Comparison of ENCODE assay signal across 8 cellular contexts in genomic region chr6:125956506-125957390, GRCh38. TPM values are rescaled to one million over a fixed set of nuclear protein-coding genes. Genes with fewer than 3 reads are reported as not detected.
DNase-seq lines count a peak whose midpoint lies in the region; ATAC-seq and TF ChIP-seq lines count a peak whose summit lies in the region.

Gene HINT3, plus strand, starts transcription at chr6:125956770. Its CDS starts 208 bp downstream, at chr6:125956978.

- H3K27ac ChIP-seq in angular gyrus (ENCODE audit: low read depth, low read length) (peak within 1 kb of the TSS; percentile 97), prostate gland (peak within 1 kb of the TSS; percentile 93 to 95), urinary bladder (ENCODE audit: low read depth) (peak within 1 kb of the TSS; percentile 92)

- H3K4me1 ChIP-seq in prostate gland (replicated peaks): no peaks in the 10 kb centered on the region
- H3K4me1 ChIP-seq in urinary bladder (ENCODE audit: insufficient read depth): peaks cover 3% of the 10 kb centered on the region

- ATAC-seq in GM18498 (IDR thresholded peaks at IDR 0.05; ENCODE audit: unreplicated experiment) (peak; percentile 94), HG02938 (IDR thresholded peaks at IDR 0.05; ENCODE audit: unreplicated experiment) (peak; percentile 89), T-helper 17 cell (peak; percentile 89), left ventricle myocardium superior (peak; percentile 97)

- H3K36me3 Mint-ChIP-seq in T-helper 17 cell (ENCODE audit: low read depth): peaks cover 5% of the 10 kb centered on the region

- H3K4me3 ChIP-seq in prostate gland (peak within 1 kb of the TSS; percentile 81 to 91), urinary bladder (ENCODE audit: low read depth, low read length) (peak within 1 kb of the TSS; percentile 79)

- H3K9me3 ChIP-seq in T-helper 17 cell (ENCODE audit: control insufficient read depth, low read length, poor library complexity, severe bottlenecking): no peaks in the 10 kb centered on the region
- no peaks in the 10 kb centered on the region for H3K9me3 ChIP-seq in prostate gland

- H3K4me1 Mint-ChIP-seq in T-helper 17 cell: peaks cover 18% of the 10 kb centered on the region

- H3K4me3 Mint-ChIP-seq in T-helper 17 cell: no peak within 1 kb of the TSS

- peak; percentile 63 for TF ChIP-seq POLR2A in prostate gland (IDR thresholded peaks at IDR 0.05)

- H3K36me3 ChIP-seq in prostate gland (no peaks in the 10 kb centered on the region), urinary bladder (ENCODE audit: insufficient read depth) (peaks cover 3% of the 10 kb centered on the region)

- WGBS in prostate gland: under 1% methylated on average over 57 of the region's 82 CpGs
- under 1% methylated on average over 82 of the region's 82 CpGs for WGBS in urinary bladder

- no peak within 1 kb of the TSS for H3K27ac Mint-ChIP-seq in T-helper 17 cell

- intact Hi-C loops in left ventricle myocardium superior (cut with micrococcal nuclease): loop anchor here (5.0 kb wide), 1 partner anchor 174 kb away; no protein-coding TSS in a partner anchor
- intact Hi-C loops in prostate gland (cut with DNase I): loop anchor here (2.0 to 10.0 kb wide), 4 partner anchors 99 to 802 kb away; partner anchors contain the start of genes HDDC2 and TPD52L1

- no peaks in the 10 kb centered on the region for H3K27me3 ChIP-seq in prostate gland (replicated peaks; ENCODE audit: insufficient read depth)

- peaks cover 18% of the 10 kb centered on the region for H3K27me3 Mint-ChIP-seq in T-helper 17 cell

- peak; percentile 94 to 99 (median 98) for TF ChIP-seq CTCF in prostate gland (IDR thresholded peaks at IDR 0.05)

- DNase-seq in NCI-H1694 treated with DMSO at 0.1 percent for 48 hours (lab: John Stamatoyannopoulos, UW) (peak; percentile 91), T-helper 17 cell (peak; percentile 95 to 99 (median 98)), left ventricle myocardium superior (peak; percentile 99), prostate gland (ENCODE audit: low spot score) (peak; percentile 96)

RNA-seq across cellular contexts. Expression of gene HINT3, which starts in this region (rescaled TPM):
- total RNA-seq in T-helper 17 cell (10 to 100 TPM in 1 of 2 donors, 1 to 10 TPM in 1; 7.6 to 10.6 TPM), left ventricle myocardium superior (40.8 TPM), prostate gland (10 to 100 TPM; 29.5 to 40.9 TPM), urinary bladder (44.8 TPM)
- polyA plus RNA-seq in urinary bladder: 25.5 TPM

Comparison
In these comparisons a context has a peak if more than half of its experiments do, and no peak if none do; other contexts are left out.
1. Peak in every context shown above with its lines: DNase-seq, ATAC-seq, H3K4me3 ChIP-seq and H3K27ac ChIP-seq.